ENCODE assay signal across 8 cellular contexts in genomic region chr3:54951405-54951804, GRCh38. TPM values are rescaled to one million over a fixed set of nuclear protein-coding genes. Genes with fewer than 3 reads are reported as not detected.
DNase-seq lines count a peak whose midpoint lies in the region; ATAC-seq and TF ChIP-seq lines count a peak whose summit lies in the region.

No MANE protein-coding gene starts in this region.

- H3K27me3 ChIP-seq in brain microvascular endothelial cell (replicated peaks): no peaks in the 10 kb centered on the region
- H3K27me3 ChIP-seq in transverse colon: no peaks in the 10 kb centered on the region

- H3K4me3 ChIP-seq in brain microvascular endothelial cell (ENCODE audit: low read depth, low read length) (no peak overlapping the region), transverse colon (no peak overlapping the region)

- TF ChIP-seq CTCF in brain microvascular endothelial cell (IDR thresholded peaks at IDR 0.05; ENCODE audit: low read depth, low read length, missing control alignments) (peak; percentile 88), transverse colon (IDR thresholded peaks at IDR 0.05) (peak; percentile 42 to 53 (median 43))

- no peak for TF ChIP-seq EP300 in transverse colon (IDR thresholded peaks at IDR 0.05; ENCODE audit: low read depth)

- intact Hi-C loops in transverse colon (cut with DNase I; ENCODE audit: low total_unique reads): no loop called here

- TF ChIP-seq POLR2A in transverse colon (IDR thresholded peaks at IDR 0.05): no peak

- no peaks in the 10 kb centered on the region for H3K36me3 ChIP-seq in brain microvascular endothelial cell (replicated peaks)
- no peaks in the 10 kb centered on the region for H3K36me3 ChIP-seq in transverse colon

- no peaks in the 10 kb centered on the region for H3K9me3 ChIP-seq in transverse colon

- in situ Hi-C loops in brain microvascular endothelial cell (cut with HindIII; ENCODE audit: low pct_ligation_motif_present, low sequenced_read_pairs) (loop anchor here (25.0 kb wide), 1 partner anchor 536 kb away; the partner anchor contains the start of gene WNT5A), transverse colon (cut with MboI; ENCODE audit: low pct_ligation_motif_present in 1 of 4, low pct_unique_long_range_greater_than_20kb in 1 of 4, low sequenced_read_pairs in 3 of 4) (no loop called here)

- peak; percentile 64 for DNase-seq in CD1c-positive myeloid dendritic cell (ENCODE audit: extremely low spot score)
- peak; percentile 90 for DNase-seq in M059J (ENCODE audit: low read depth)
- peak; percentile 85 for DNase-seq in brain microvascular endothelial cell
- peak; percentile 57 for DNase-seq in kidney glomerular epithelial cell (lab: John Stamatoyannopoulos, UW)
- DNase-seq in transverse colon: peak; percentile 51
- no peak for DNase-seq in activated T-cell treated with anti-CD3 and anti-CD28 coated beads, Interleukin-2, amount 50 U/mL, for 1 hour

- H3K27ac ChIP-seq in brain microvascular endothelial cell (no peak overlapping the region), transverse colon (no peak overlapping the region)

- WGBS in transverse colon (ENCODE audit: low coverage in 1 of 2), 2 donors: 64% methylated on average over 8 of the region's 8 CpGs; no CpG with 5 or more reads in 1 of the 2 donors

- no peaks in the 10 kb centered on the region for H3K4me1 ChIP-seq in transverse colon

- ATAC-seq in HG02571 (IDR thresholded peaks at IDR 0.05; ENCODE audit: unreplicated experiment) (no peak), GM19463 (IDR thresholded peaks at IDR 0.05; ENCODE audit: unreplicated experiment) (no peak)

RNA-seq across cellular contexts. Expression of gene LRTM1, which starts 23.5 kb away (rescaled TPM):
- total RNA-seq in M059J (2014; rRNA removed; shearing (Covaris generic)): not detected in 2 replicates
- total RNA-seq in transverse colon: not detected
